8 cellular contexts compared by ENCODE assay signal in the genomic region with DNA sequence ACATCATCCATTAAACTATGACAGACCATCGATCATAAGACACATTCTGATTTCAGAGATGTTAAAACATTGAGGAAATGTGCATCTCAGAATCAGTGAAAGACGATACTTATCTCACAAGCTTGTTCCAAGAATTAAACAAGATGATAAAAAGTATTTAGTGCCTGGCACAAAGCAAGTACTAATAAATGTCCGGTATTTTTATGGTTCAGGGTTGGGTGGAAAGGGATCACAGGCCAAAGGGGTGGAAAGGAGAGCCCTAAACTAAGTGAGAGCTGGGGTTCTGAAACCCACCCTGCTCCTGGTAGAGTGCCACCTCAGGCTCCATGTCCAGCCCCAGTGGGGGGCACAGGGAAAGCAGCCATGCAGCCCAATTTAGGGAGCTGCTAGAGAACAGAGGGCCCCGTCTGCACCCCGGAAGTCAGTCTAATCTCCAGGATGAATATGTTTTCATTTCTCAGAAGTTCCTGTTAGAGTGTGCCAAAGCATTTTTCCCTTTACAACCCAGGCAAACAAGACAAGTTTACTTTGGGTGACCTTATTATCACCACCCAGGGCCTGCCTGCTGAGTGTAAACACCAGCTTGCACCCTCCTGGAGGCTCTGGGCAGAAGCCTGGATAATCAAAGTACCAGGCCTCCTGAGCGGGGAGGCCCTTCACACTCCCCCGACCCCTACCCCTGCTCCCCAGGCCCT. TPM values are rescaled to one million over a fixed set of nuclear protein-coding genes. Genes with fewer than 3 reads are reported as not detected.
DNase-seq lines count a peak whose midpoint lies in the region; ATAC-seq and TF ChIP-seq lines count a peak whose summit lies in the region.

No MANE protein-coding gene starts in this region.

- H3K4me3 ChIP-seq in SK-N-MC: no peak overlapping the region
- no peak overlapping the region for H3K4me3 ChIP-seq in testis

- H3K36me3 ChIP-seq in SK-N-MC (ENCODE audit: insufficient read depth, low read length): no peaks in the 10 kb centered on the region
- H3K36me3 ChIP-seq in testis (ENCODE audit: low read depth, missing control alignments): no peaks in the 10 kb centered on the region

- H3K27me3 ChIP-seq in testis: no peaks in the 10 kb centered on the region

- H3K27ac ChIP-seq in SK-N-MC (peak overlapping the region; percentile 77), testis (peak overlapping the region; percentile 46 to 71)

- ATAC-seq in left lobe of liver (peak; percentile 93), GM21447 (IDR thresholded peaks at IDR 0.05; ENCODE audit: unreplicated experiment) (no peak)

- H3K9me3 ChIP-seq in SK-N-MC (ENCODE audit: low read depth, low read length) (no peaks in the 10 kb centered on the region), testis (no peaks in the 10 kb centered on the region)

- TF ChIP-seq POLR2A in testis (IDR thresholded peaks at IDR 0.05): no peak

- WGBS in testis, 2 donors: 56 to 64% methylated on average over 7 of the region's 7 CpGs

- DNase-seq in NCI-H1417 (lab: John Stamatoyannopoulos, UW) (peak in 2 of 3 experiments; percentile 48 to 63), NCI-H1417 treated with DMSO at 0.1 percent for 48 hours (lab: John Stamatoyannopoulos, UW) (no peak), SK-N-MC (ENCODE audit: low read depth, low spot score) (no peak), left lobe of liver (ENCODE audit: low spot score) (peak; percentile 71), testis (no peak), NCI-H1048 (lab: John Stamatoyannopoulos, UW) (no peak)
- no peak for DNase-seq in NK-92 treated with Interleukin-12 subunit alpha and Interleukin-12 subunit beta, amount 100 ng/mL, for 24 hours (lab: John Stamatoyannopoulos, UW)

- TF ChIP-seq CTCF in testis (IDR thresholded peaks at IDR 0.05): no peak

- intact Hi-C loops in testis (cut with DNase I; ENCODE audit: low total_unique reads): no loop called here

- H3K9ac ChIP-seq in SK-N-MC (ENCODE audit: insufficient read length): no peak overlapping the region

- peaks cover 19% of the 10 kb centered on the region for H3K4me1 ChIP-seq in testis

RNA-seq across cellular contexts. Expression of a gene that starts 3.8 kb away (rescaled TPM):
- total RNA-seq in left lobe of liver (0.30 TPM), testis (1 to 10 TPM; 5.2 to 8.1 TPM)
- polyA plus RNA-seq in testis (ENCODE audit: insufficient read depth, low read depth, low replicate concordance): 19.2 TPM

Comparison
In these comparisons a context has a peak if more than half of its experiments do, and no peak if none do; other contexts are left out.
1. DNase-seq: peak in NCI-H1417 (2 of 3) and left lobe of liver (single experiment); none in NCI-H1417 treated with DMSO at 0.1 percent for 48 hours (single experiment), SK-N-MC (single experiment), testis (single experiment), NK-92 treated with Interleukin-12 subunit alpha and Interleukin-12 subunit beta, amount 100 ng/mL, for 24 hours (single experiment) and NCI-H1048 (single experiment).